17 cellular contexts compared by ENCODE assay signal in genomic region chr19:13122275-13122878, GRCh38. TPM values are rescaled to one million over a fixed set of nuclear protein-coding genes. Genes with fewer than 3 reads are reported as not detected.
DNase-seq lines count a peak whose midpoint lies in the region; ATAC-seq and TF ChIP-seq lines count a peak whose summit lies in the region.
"Had no signal": no experiment of that assay in that cellular context is flagged by ENCODE, and none has a peak within 500 bp of the region (broad histone marks: within the 10 kb centered on the region; RNA-seq: fewer than 3 reads in every experiment).

No MANE protein-coding gene starts in this region.

- WGBS in trophoblast cell (ENCODE audit: extremely low coverage, insufficient coverage, insufficient read length), result no CpG with 5 or more reads among the region's 13 CpGs

- H3K9ac ChIP-seq in Loucy (ENCODE audit: low read depth, low read length, poor library complexity, severe bottlenecking) (peak overlapping the region; percentile 40), trophoblast cell (ENCODE audit: low read length) (no peak overlapping the region)

- H2BK5ac ChIP-seq in trophoblast cell (ENCODE audit: low read depth, low read length, poor library complexity), result no peak overlapping the region

- H3K23ac ChIP-seq in trophoblast cell (ENCODE audit: low read length), result no peak overlapping the region

- in situ Hi-C loops in ACHN (cut with HindIII; ENCODE audit: low pct_ligation_motif_present, low pct_unique_long_range_greater_than_20kb, low sequenced_read_pairs), result no loop called here

- H3K27ac Mint-ChIP-seq in CD8-positive, alpha-beta memory T cell, result peak overlapping the region; percentile 75 to 93 (median 87)
- peak overlapping the region; percentile 25 for H3K27ac Mint-ChIP-seq in chondrocyte (ENCODE audit: unreplicated experiment)
- H3K27ac Mint-ChIP-seq: activated T-helper 2 cell treated with anti-CD3 and anti-CD28 coated beads, Interferon-gamma antibody, Interleukin-2, Interleukin-4, amounts not matched to agents 10 μg/mL and 5 μg/mL and 100 μg/mL, durations not matched to agents 14 hours and 24 hours and 36 hours had no signal

- H4K20me1 ChIP-seq in Loucy (ENCODE audit: insufficient read depth, low read length, poor library complexity, severe bottlenecking), result peaks cover 61% of the 10 kb centered on the region

- peak overlapping the region; percentile 87 for H3K4ac ChIP-seq in trophoblast cell (ENCODE audit: low read depth, low read length)

- no peaks in the 10 kb centered on the region for H3K9me3 Mint-ChIP-seq in CD8-positive, alpha-beta memory T cell
- no peaks in the 10 kb centered on the region for H3K9me3 Mint-ChIP-seq in chondrocyte (ENCODE audit: low read depth)
- H3K9me3 Mint-ChIP-seq: activated T-helper 2 cell treated with anti-CD3 and anti-CD28 coated beads, Interferon-gamma antibody, Interleukin-2, Interleukin-4, amounts not matched to agents 10 μg/mL and 5 μg/mL and 100 μg/mL, durations not matched to agents 14 hours and 24 hours and 36 hours had no signal

- H2BK120ac ChIP-seq in trophoblast cell (ENCODE audit: insufficient read depth, low read length, poor library complexity), result no peak overlapping the region

- no peak overlapping the region for H3K18ac ChIP-seq in trophoblast cell (ENCODE audit: low read length)

- DNase-seq in CD8-positive, alpha-beta memory T cell, result peak in 1 of 5 donors; percentile 22
- no peak for DNase-seq in chondrocyte (ENCODE audit: low spot score)
- DNase-seq in trophoblast cell, result no peak
- no peak for DNase-seq in stimulated activated CD4-positive, alpha-beta T cell treated with anti-CD3 and anti-CD28 coated beads, Interleukin-2, amount 100 ng/mL, for 24 hours
- no peak for DNase-seq in ACHN
- DNase-seq: activated CD4-positive, CD25-positive, alpha-beta regulatory T cell; HCEC 1CT; left colon; right lobe of liver had no signal

- no peak for ATAC-seq in GM19395 (IDR thresholded peaks at IDR 0.05; ENCODE audit: unreplicated experiment)
- ATAC-seq: gastroesophageal sphincter, left colon, right lobe of liver had no signal

- no peak overlapping the region for H3K14ac ChIP-seq in trophoblast cell (ENCODE audit: low read length)

- TF ChIP-seq CTCF in Loucy (conservative IDR thresholded peaks at IDR 0.05; ENCODE audit: low read length), result no peak
- no peak for TF ChIP-seq CTCF in chondrocyte (IDR thresholded peaks at IDR 0.05)

- H3F3A ChIP-seq in Loucy (ENCODE audit: low read depth), result no peaks in the 10 kb centered on the region

- no peaks in the 10 kb centered on the region for H3K27me3 ChIP-seq in CD8-positive, alpha-beta memory T cell (ENCODE audit: insufficient read depth, low read length, poor library complexity, severe bottlenecking)
- H3K27me3 ChIP-seq in Loucy (ENCODE audit: insufficient read depth, low read length, poor library complexity, severe bottlenecking) (no peaks in the 10 kb centered on the region), trophoblast cell (ENCODE audit: insufficient read depth, low read length) (no peaks in the 10 kb centered on the region)
- H3K27me3 ChIP-seq: cardiac muscle cell, gastroesophageal sphincter, right lobe of liver had no signal

- H3K36me3 ChIP-seq in CD8-positive, alpha-beta memory T cell (ENCODE audit: insufficient read depth, low read length), result no peaks in the 10 kb centered on the region
- H3K36me3 ChIP-seq in Loucy (ENCODE audit: insufficient read depth, low read length) (peaks cover 6% of the 10 kb centered on the region; the same call in 1 of the 2 replicates), trophoblast cell (ENCODE audit: control insufficient read depth in 1 of 2, insufficient read depth in 2 of 2, low read length in 2 of 2) (peaks cover 31 to 33% of the 10 kb centered on the region in 2 experiments)
- H3K36me3 ChIP-seq: cardiac muscle cell, right lobe of liver had no signal

- peaks cover 8% of the 10 kb centered on the region for H3K79me1 ChIP-seq in trophoblast cell (ENCODE audit: low read length)

- no peak overlapping the region for H4K8ac ChIP-seq in trophoblast cell (ENCODE audit: low read depth, low read length)

- no peak overlapping the region for H4K91ac ChIP-seq in trophoblast cell (ENCODE audit: low read depth, low read length)

- H3K4me1 ChIP-seq in CD8-positive, alpha-beta memory T cell (ENCODE audit: insufficient read depth, low read length), result peaks cover 26% of the 10 kb centered on the region
- H3K4me1 ChIP-seq in Loucy (ENCODE audit: insufficient read depth, low read length, poor library complexity, severe bottlenecking), result peaks cover 35% of the 10 kb centered on the region
- H3K4me1 ChIP-seq in trophoblast cell (ENCODE audit: control insufficient read depth in 1 of 2, insufficient read depth in 2 of 2, low read length in 2 of 2), result peaks cover 12 to 18% of the 10 kb centered on the region in 2 experiments

- H2AK5ac ChIP-seq in trophoblast cell (ENCODE audit: low read length), result no peak overlapping the region

- peaks cover 43 to 57% (median 48%) of the 10 kb centered on the region in 3 donors for H3K4me1 Mint-ChIP-seq in CD8-positive, alpha-beta memory T cell
- H3K4me1 Mint-ChIP-seq in chondrocyte (ENCODE audit: low read depth), result peaks cover 39% of the 10 kb centered on the region

- CTCF ChIA-PET in CD8-positive, alpha-beta memory T cell (lab: Charles Lee), result interaction anchor here (0.6 kb wide), 1 partner anchor 1951 kb away, joined by 3 read pairs; no protein-coding TSS in a partner anchor

- peak overlapping the region in 6 of 7 donors; percentile 28 to 81 (median 44) for H3K4me3 Mint-ChIP-seq in CD8-positive, alpha-beta memory T cell
- H3K4me3 Mint-ChIP-seq in chondrocyte (ENCODE audit: unreplicated experiment), result no peak overlapping the region

- no peak overlapping the region for H2BK12ac ChIP-seq in trophoblast cell (ENCODE audit: low read length)

- POLR2A ChIA-PET in CD8-positive, alpha-beta memory T cell (lab: Charles Lee), result no interaction called here

- peaks cover 0 to 16% (median 0%) of the 10 kb centered on the region in 3 donors for H3K36me3 Mint-ChIP-seq in CD8-positive, alpha-beta memory T cell
- no peaks in the 10 kb centered on the region for H3K36me3 Mint-ChIP-seq in chondrocyte (ENCODE audit: low read depth)

- no peak overlapping the region for H2AFZ ChIP-seq in Loucy (ENCODE audit: low read length)
- no peak overlapping the region for H2AFZ ChIP-seq in trophoblast cell (ENCODE audit: insufficient read depth, low read length, poor library complexity)

- peaks cover 0 to 2% of the 10 kb centered on the region in 2 donors for H3K27me3 Mint-ChIP-seq in CD8-positive, alpha-beta memory T cell
- no peaks in the 10 kb centered on the region for H3K27me3 Mint-ChIP-seq in chondrocyte (ENCODE audit: low read depth)

- H3K27ac ChIP-seq in CD8-positive, alpha-beta memory T cell (ENCODE audit: low read depth, low read length), result no peak overlapping the region
- no peak overlapping the region for H3K27ac ChIP-seq in trophoblast cell (ENCODE audit: low read depth, low read length)
- H3K27ac ChIP-seq: gastroesophageal sphincter, HL-60, right lobe of liver, SK-N-MC had no signal

- no peaks in the 10 kb centered on the region for H3K9me2 ChIP-seq in Loucy (replicated peaks; ENCODE audit: low read depth, low read length)

- H3K4me3 ChIP-seq in CD8-positive, alpha-beta memory T cell (ENCODE audit: low read length), result no peak overlapping the region
- peak overlapping the region; percentile 23 for H3K4me3 ChIP-seq in Loucy (ENCODE audit: low read length, poor library complexity, severe bottlenecking)
- no peak overlapping the region for H3K4me3 ChIP-seq in trophoblast cell (ENCODE audit: low read depth, low read length)
- H3K4me3 ChIP-seq: cardiac muscle cell, gastroesophageal sphincter, right lobe of liver, SK-N-MC had no signal

- peaks cover 93% of the 10 kb centered on the region for H3K79me2 ChIP-seq in Loucy (ENCODE audit: insufficient read depth, low read length)
- H3K79me2 ChIP-seq in trophoblast cell (ENCODE audit: control insufficient read depth, insufficient read depth, low read length, poor library complexity), result peaks cover 44% of the 10 kb centered on the region

- H3K4me2 ChIP-seq in Loucy (ENCODE audit: low read depth, low read length, poor library complexity, severe bottlenecking) (peak overlapping the region; percentile 100), trophoblast cell (ENCODE audit: low read length) (no peak overlapping the region)

- no peak overlapping the region for H4K12ac ChIP-seq in trophoblast cell (ENCODE audit: low read depth, low read length)

- no peaks in the 10 kb centered on the region for H3K9me3 ChIP-seq in CD8-positive, alpha-beta memory T cell (ENCODE audit: low read length)
- H3K9me3 ChIP-seq in Loucy (ENCODE audit: insufficient read depth, low read depth, low read length) (no peaks in the 10 kb centered on the region), trophoblast cell (ENCODE audit: insufficient read depth, low read depth, low read length) (no peaks in the 10 kb centered on the region)
- H3K9me3 ChIP-seq: gastroesophageal sphincter, right lobe of liver had no signal

RNA-seq across cellular contexts. Expression of gene NACC1, which starts 4.3 kb away (rescaled TPM):
- total RNA-seq in CD8-positive, alpha-beta memory T cell, result 100 to 1,000 TPM in 1 of 2 experiments, 10 to 100 TPM in 1; 89.9 to 111 TPM
- polyA plus RNA-seq in CD8-positive, alpha-beta memory T cell, result 3.9 TPM
- total RNA-seq in chondrocyte, result 45.2 to 49.5 TPM (median 47.3 TPM) in 3 replicates
- polyA plus RNA-seq in trophoblast cell (2013), result 149 and 154 TPM in 2 replicates

RNA-seq across cellular contexts. Expression of gene TRMT1, which starts 5.8 kb away (rescaled TPM):
- 100 to 1,000 TPM; 138 TPM for total RNA-seq in CD8-positive, alpha-beta memory T cell
- 18.2 TPM for polyA plus RNA-seq in CD8-positive, alpha-beta memory T cell
- total RNA-seq in chondrocyte, result 25.4 to 35.8 TPM (median 28.9 TPM) in 3 replicates
- polyA plus RNA-seq in trophoblast cell (2013), result 26.6 and 28.8 TPM in 2 replicates

RNA-seq across cellular contexts. Expression of gene LYL1, which starts 19.7 kb away (rescaled TPM):
- 1 to 10 TPM; 2.3 to 2.5 TPM for total RNA-seq in CD8-positive, alpha-beta memory T cell
- polyA plus RNA-seq in CD8-positive, alpha-beta memory T cell, result 4.1 TPM
- total RNA-seq in chondrocyte, result 0.38 to 0.47 TPM in 2 of 3 replicates, not detected in the other
- 0.10 and 0.16 TPM in 2 replicates for polyA plus RNA-seq in trophoblast cell (2013)
- total RNA-seq: M059J had no signal

RNA-seq across cellular contexts. Expression of gene STX10, which starts 27.8 kb away (rescaled TPM):
- total RNA-seq in CD8-positive, alpha-beta memory T cell, result 10 to 100 TPM; 60.9 to 63.7 TPM
- polyA plus RNA-seq in CD8-positive, alpha-beta memory T cell, result 58.7 TPM
- 42.9 to 53.0 TPM (median 45.6 TPM) in 3 replicates for total RNA-seq in chondrocyte
- polyA plus RNA-seq in trophoblast cell (2013), result 45.9 and 47.7 TPM in 2 replicates

RNA-seq across cellular contexts. Expression of gene IER2, which starts 27.8 kb away (rescaled TPM):
- 100 to 1,000 TPM; 102 to 111 TPM for total RNA-seq in CD8-positive, alpha-beta memory T cell
- 277 TPM for polyA plus RNA-seq in CD8-positive, alpha-beta memory T cell
- 38.4 to 67.1 TPM (median 58.5 TPM) in 3 replicates for total RNA-seq in chondrocyte
- polyA plus RNA-seq in trophoblast cell (2013), result 139 and 150 TPM in 2 replicates
